16 cellular contexts compared by ENCODE assay signal in the genomic region with DNA sequence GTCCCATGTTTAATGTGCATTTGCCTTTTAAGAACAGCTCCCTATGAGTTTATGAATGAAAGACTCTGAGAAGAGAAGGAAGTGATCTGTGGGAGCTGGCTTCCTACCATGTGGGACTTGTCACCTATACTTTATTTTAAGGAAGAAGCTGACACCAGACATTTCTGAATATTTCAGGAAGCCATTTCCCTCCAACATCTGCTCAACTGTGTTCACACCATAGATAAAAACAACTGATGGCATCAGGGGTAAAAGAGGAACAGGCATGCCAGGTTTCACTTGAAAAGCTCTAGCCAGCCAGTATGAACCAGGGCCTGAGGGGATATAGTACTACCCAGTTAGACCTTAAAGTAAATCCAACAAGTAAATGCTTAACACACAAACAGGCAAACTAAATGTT.
DNase-seq lines count a peak whose midpoint lies in the region; ATAC-seq, FAIRE-seq and TF ChIP-seq lines count a peak whose summit lies in the region.
"Had no signal": no experiment of that assay in that cellular context is flagged by ENCODE, and none has a peak within 500 bp of the region (broad histone marks: within the 10 kb centered on the region; RNA-seq: fewer than 3 reads in every experiment).

No MANE protein-coding gene starts in this region.

- DNase-seq in DMS 273 (lab: John Stamatoyannopoulos, UW; ENCODE audit: unreplicated experiment): peak; percentile 15
- no peak for DNase-seq in DMS 273 treated with DMSO at 0.1 percent for 48 hours (lab: John Stamatoyannopoulos, UW)
- peak; percentile 1 for DNase-seq in MV-4-11 (lab: John Stamatoyannopoulos, UW)
- no peak for DNase-seq in keratinocyte (ENCODE audit: low read depth, low spot score)
- DNase-seq in psoas muscle: no peak
- no peak for DNase-seq in T-cell
- no peak for DNase-seq in kidney
- DNase-seq: CD8-positive, alpha-beta T cell; COR-L47; DMS53; GM23248 had no signal

- H3K36me3 Mint-ChIP-seq in T-cell: no peaks in the 10 kb centered on the region
- H3K36me3 Mint-ChIP-seq: CD14-positive monocyte; CD8-positive, alpha-beta T cell had no signal

- no peak overlapping the region for H3K27ac Mint-ChIP-seq in T-cell
- H3K27ac Mint-ChIP-seq: CD14-positive monocyte; CD8-positive, alpha-beta T cell had no signal

- H3K4me3 Mint-ChIP-seq in T-cell: no peak overlapping the region
- H3K4me3 Mint-ChIP-seq: CD14-positive monocyte; CD8-positive, alpha-beta T cell had no signal

- H3K27ac ChIP-seq in keratinocyte (ENCODE audit: control insufficient read depth, insufficient read depth, low read length): no peak overlapping the region
- H3K27ac ChIP-seq in psoas muscle: peak overlapping the region; percentile 48
- no peak overlapping the region for H3K27ac ChIP-seq in kidney (ENCODE audit: low read depth in 2 of 2, low read length in 2 of 2)
- H3K27ac ChIP-seq: 22Rv1, GM23248 had no signal

- H4K20me1 ChIP-seq in keratinocyte (ENCODE audit: control insufficient read depth, extremely low read depth, insufficient read depth, low read length): no peaks in the 10 kb centered on the region

- no peaks in the 10 kb centered on the region for H3K4me1 Mint-ChIP-seq in T-cell
- H3K4me1 Mint-ChIP-seq: CD14-positive monocyte had no signal

- peak in 3 of 4 donors; percentile 69 to 87 (median 80) for ATAC-seq in psoas muscle
- no peak for ATAC-seq in T-cell (replicated peaks in 1 of 4)
- ATAC-seq in GM19452 (IDR thresholded peaks at IDR 0.05; ENCODE audit: unreplicated experiment): no peak
- ATAC-seq: CD8-positive, alpha-beta T cell had no signal

- POLR2A ChIA-PET in T-cell (lab: Charles Lee): no interaction called here

- CTCF ChIA-PET in T-cell (lab: Charles Lee): no interaction called here

- intact Hi-C loops in psoas muscle (cut with DNase I): no loop called here
- intact Hi-C loops in kidney (cut with DNase I): no loop called here

- no peak for TF ChIP-seq CTCF in keratinocyte (optimal IDR thresholded peaks at IDR 0.05 in 1 of 3, IDR thresholded peaks at IDR 0.05 in 1 of 3, conservative IDR thresholded peaks at IDR 0.05 in 1 of 3; ENCODE audit: extremely low read depth in 1 of 3, insufficient read depth in 2 of 3, low read length in 3 of 3)
- no peak for TF ChIP-seq CTCF in psoas muscle (IDR thresholded peaks at IDR 0.05)
- TF ChIP-seq CTCF in kidney (IDR thresholded peaks at IDR 0.05; ENCODE audit: borderline replicate concordance, extremely low read depth, insufficient read depth): no peak

- H3K4me1 ChIP-seq in keratinocyte (ENCODE audit: control insufficient read depth, extremely low read depth, insufficient read depth, low read length): peaks cover under 1% of the 10 kb centered on the region
- peaks cover 6% of the 10 kb centered on the region for H3K4me1 ChIP-seq in psoas muscle
- no peaks in the 10 kb centered on the region for H3K4me1 ChIP-seq in kidney (ENCODE audit: control insufficient read depth in 1 of 2, insufficient read depth in 1 of 2, low read depth in 1 of 2, low read length in 2 of 2)

- H3K9me3 Mint-ChIP-seq in T-cell: no peaks in the 10 kb centered on the region
- H3K9me3 Mint-ChIP-seq: CD8-positive, alpha-beta T cell had no signal

- H3K9ac ChIP-seq in keratinocyte (ENCODE audit: control insufficient read depth, extremely low read depth, insufficient read depth, low read length) (no peak overlapping the region), kidney (ENCODE audit: low read length in 2 of 2) (no peak overlapping the region)
- H3K9ac ChIP-seq: GM23248 had no signal

- H3K36me3 ChIP-seq in keratinocyte (ENCODE audit: control insufficient read depth in 2 of 2, extremely low read depth in 1 of 2, insufficient read depth in 2 of 2, low read length in 2 of 2) (no peaks in the 10 kb centered on the region), psoas muscle (ENCODE audit: insufficient read depth in 1 of 2, low read depth in 1 of 2) (no peaks in the 10 kb centered on the region), kidney (ENCODE audit: control insufficient read depth in 1 of 2, insufficient read depth in 2 of 2, low read length in 2 of 2) (no peaks in the 10 kb centered on the region)

- H3K9me1 ChIP-seq in keratinocyte (ENCODE audit: control insufficient read depth, extremely low read depth, insufficient read depth, low read length): no peaks in the 10 kb centered on the region

- dilution Hi-C loops in keratinocyte (cut with MboI; ENCODE audit: extremely low pct_ligation_motif_present, low sequenced_read_pairs): no loop called here

- H3K27me3 ChIP-seq in keratinocyte (ENCODE audit: control insufficient read depth, extremely low read depth, insufficient read depth, low read length) (peaks cover 5% of the 10 kb centered on the region), psoas muscle (ENCODE audit: insufficient read depth in 3 of 3, low read length in 2 of 3) (peaks cover 0 to 9% (median 0%) of the 10 kb centered on the region in 3 donors)

- H3K27me3 Mint-ChIP-seq in T-cell: peaks cover 7 to 19% of the 10 kb centered on the region in 2 donors

- H3K4me3 ChIP-seq in keratinocyte (ENCODE audit: control insufficient read depth in 2 of 3, extremely low read depth in 1 of 3, insufficient read depth in 2 of 3, low read depth in 1 of 3, low read length in 3 of 3) (no peak overlapping the region), psoas muscle (no peak overlapping the region), kidney (ENCODE audit: low read length in 2 of 2) (no peak overlapping the region)
- H3K4me3 ChIP-seq: GM23248 had no signal

- peak; percentile 23 for FAIRE-seq in keratinocyte (lab: Jason Lieb, UNC)
- FAIRE-seq in kidney (lab: Jason Lieb, UNC): no peak
- FAIRE-seq: D721Med, H54 had no signal

- no peaks in the 10 kb centered on the region for H3K9me3 ChIP-seq in keratinocyte (ENCODE audit: control insufficient read depth, low read depth, low read length)
- H3K9me3 ChIP-seq in psoas muscle: no peaks in the 10 kb centered on the region
- no peaks in the 10 kb centered on the region for H3K9me3 ChIP-seq in kidney (ENCODE audit: control insufficient read depth in 1 of 2, low read length in 2 of 2)

- H3K4me2 ChIP-seq in keratinocyte (ENCODE audit: control insufficient read depth, extremely low read depth, insufficient read depth, low read depth, low read length): no peak overlapping the region

- no peaks in the 10 kb centered on the region for H3K79me2 ChIP-seq in keratinocyte (ENCODE audit: control insufficient read depth, insufficient read depth, low read length)

- no peak overlapping the region for H2AFZ ChIP-seq in keratinocyte (ENCODE audit: control insufficient read depth, low read length)
- H2AFZ ChIP-seq: GM23248 had no signal

Comparison
In these comparisons a context has a peak if more than half of its experiments do, and no peak if none do; other contexts are left out.
1. DNase-seq: peak in DMS 273 (single experiment) and MV-4-11 (single experiment); none in DMS 273 treated with DMSO at 0.1 percent for 48 hours (single experiment), keratinocyte (single experiment), psoas muscle (0 of 2), T-cell (0 of 34) and kidney (single experiment).
2. ATAC-seq: peak in psoas muscle (3 of 4); none in T-cell (0 of 4) and GM19452 (single experiment).